Comparison of ENCODE assay signal across 1 cellular context in the genomic region with DNA sequence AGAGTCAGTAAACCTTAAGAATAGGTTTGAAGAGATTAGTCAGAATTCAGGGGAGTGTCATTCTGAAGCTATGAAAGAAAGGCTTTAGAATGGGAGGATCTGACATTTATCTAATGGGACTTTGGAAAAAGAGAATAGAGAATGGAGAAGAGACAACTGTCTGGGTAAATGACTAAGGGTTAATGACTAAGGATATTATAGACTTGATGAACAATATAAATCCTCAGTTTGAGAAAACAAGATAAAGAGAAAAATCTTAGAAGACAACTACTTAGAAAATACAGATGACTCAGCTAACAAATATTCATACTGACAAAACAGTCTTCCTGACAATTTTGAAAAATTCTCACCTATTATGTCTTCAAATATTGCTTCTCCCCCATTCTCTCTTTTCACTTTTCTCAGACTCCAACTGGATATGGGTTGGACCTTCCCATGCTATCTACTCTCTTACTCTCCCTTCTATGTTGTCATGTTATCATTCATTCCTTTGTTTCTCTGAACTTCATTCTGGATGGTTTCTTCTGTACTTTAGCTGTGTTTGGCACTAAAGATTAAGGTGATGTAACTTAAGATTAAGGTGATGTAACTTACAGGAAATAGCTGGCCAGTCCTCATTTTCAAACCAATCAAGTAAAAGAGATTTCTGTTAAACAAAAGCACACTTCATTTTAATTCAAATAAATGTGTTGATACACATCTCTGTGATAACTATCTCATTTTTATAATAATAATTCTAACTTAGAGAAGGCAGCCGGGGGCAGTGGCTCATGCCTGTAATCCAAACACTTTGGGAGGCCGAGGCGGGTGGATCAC.
TF ChIP-seq lines count a peak whose summit lies in the region.

No MANE protein-coding gene starts in this region.

TF ChIP-seq in IMR-90, 13 proteins besides CTCF, POLR2A, EP300 and RAD21:
- TF ChIP-seq MAFK (IDR thresholded peaks at IDR 0.05; ENCODE audit: low read depth, low read length) (peak; percentile 62), MXI1 (IDR thresholded peaks at IDR 0.05; ENCODE audit: borderline replicate concordance, low read depth, low read length) (no peak), FOS (IDR thresholded peaks at IDR 0.05; ENCODE audit: low read depth, low read length) (peak; percentile 32; the same call in 1 of the 2 replicates), MAZ (IDR thresholded peaks at IDR 0.05; ENCODE audit: borderline replicate concordance, low read depth, low read length) (no peak), RFX5 (IDR thresholded peaks at IDR 0.05; ENCODE audit: low read depth, low read length) (no peak), CHD1 (IDR thresholded peaks at IDR 0.05; ENCODE audit: low read depth, low read length) (no peak), CEBPB (IDR thresholded peaks at IDR 0.05; ENCODE audit: low read depth, low read length) (peak; percentile 90)
- TF ChIP-seq, protein P1, sequence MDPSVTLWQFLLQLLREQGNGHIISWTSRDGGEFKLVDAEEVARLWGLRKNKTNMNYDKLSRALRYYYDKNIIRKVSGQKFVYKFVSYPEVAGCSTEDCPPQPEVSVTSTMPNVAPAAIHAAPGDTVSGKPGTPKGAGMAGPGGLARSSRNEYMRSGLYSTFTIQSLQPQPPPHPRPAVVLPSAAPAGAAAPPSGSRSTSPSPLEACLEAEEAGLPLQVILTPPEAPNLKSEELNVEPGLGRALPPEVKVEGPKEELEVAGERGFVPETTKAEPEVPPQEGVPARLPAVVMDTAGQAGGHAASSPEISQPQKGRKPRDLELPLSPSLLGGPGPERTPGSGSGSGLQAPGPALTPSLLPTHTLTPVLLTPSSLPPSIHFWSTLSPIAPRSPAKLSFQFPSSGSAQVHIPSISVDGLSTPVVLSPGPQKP (IDR thresholded peaks at IDR 0.05; ENCODE audit: borderline replicate concordance, low read depth, low read length) = no peak
TF ChIP-seq in IMR-90: peak in this region for 3.
